Comparison of ENCODE assay signal across 7 cellular contexts in genomic region chr2:127423476-127423840, GRCh38. TPM values are rescaled to one million over a fixed set of nuclear protein-coding genes. Genes with fewer than 3 reads are reported as not detected.
A peak's percentile ranks its signal among the peaks of the same experiment; 100 is the strongest.
DNase-seq lines count a peak whose midpoint lies in the region; ATAC-seq lines count a peak whose summit lies in the region.

No MANE protein-coding gene starts in this region.

- H3K27me3 ChIP-seq in trophoblast cell (ENCODE audit: insufficient read depth, low read length), result peaks cover 22% of the 10 kb centered on the region

- H4K12ac ChIP-seq in trophoblast cell (ENCODE audit: low read depth, low read length), result no peak overlapping the region

- H4K91ac ChIP-seq in trophoblast cell (ENCODE audit: low read depth, low read length), result no peak overlapping the region

- H3K27ac Mint-ChIP-seq in effector memory CD8-positive, alpha-beta T cell, result no peak overlapping the region

- H3K14ac ChIP-seq in trophoblast cell (ENCODE audit: low read length), result no peak overlapping the region

- H2AFZ ChIP-seq in trophoblast cell (ENCODE audit: insufficient read depth, low read length, poor library complexity), result no peak overlapping the region

- peaks cover 44 to 66% of the 10 kb centered on the region in 2 donors for H3K27me3 Mint-ChIP-seq in effector memory CD8-positive, alpha-beta T cell

- ATAC-seq in GM21381 (IDR thresholded peaks at IDR 0.05; ENCODE audit: unreplicated experiment) (peak; percentile 33), HG03108 (IDR thresholded peaks at IDR 0.05; ENCODE audit: unreplicated experiment) (no peak)
- ATAC-seq in effector memory CD8-positive, alpha-beta T cell (replicated peaks), result peak; percentile 38

- H3K79me1 ChIP-seq in trophoblast cell (ENCODE audit: low read length), result no peaks in the 10 kb centered on the region

- no peak overlapping the region for H3K4ac ChIP-seq in trophoblast cell (ENCODE audit: low read depth, low read length)

- H3K4me3 ChIP-seq in trophoblast cell (ENCODE audit: low read depth, low read length), result peak overlapping the region; percentile 21

- no CpG with 5 or more reads among the region's 30 CpGs for WGBS in trophoblast cell (ENCODE audit: extremely low coverage, insufficient coverage, insufficient read length)

- H3K4me2 ChIP-seq in trophoblast cell (ENCODE audit: low read length), result peak overlapping the region; percentile 62

- H3K36me3 Mint-ChIP-seq in effector memory CD8-positive, alpha-beta T cell (ENCODE audit: insufficient read depth), result peaks cover 2% of the 10 kb centered on the region

- H2BK5ac ChIP-seq in trophoblast cell (ENCODE audit: low read depth, low read length, poor library complexity), result no peak overlapping the region

- no peaks in the 10 kb centered on the region for H3K9me3 Mint-ChIP-seq in effector memory CD8-positive, alpha-beta T cell

- no peak overlapping the region for H2BK120ac ChIP-seq in trophoblast cell (ENCODE audit: insufficient read depth, low read length, poor library complexity)

- no peaks in the 10 kb centered on the region for H3K36me3 ChIP-seq in trophoblast cell (ENCODE audit: control insufficient read depth in 1 of 2, insufficient read depth in 2 of 2, low read length in 2 of 2)

- H2BK12ac ChIP-seq in trophoblast cell (ENCODE audit: low read length), result no peak overlapping the region

- peaks cover 4 to 7% of the 10 kb centered on the region in 2 experiments for H3K4me1 ChIP-seq in trophoblast cell (ENCODE audit: control insufficient read depth in 1 of 2, insufficient read depth in 2 of 2, low read length in 2 of 2)

- H3K18ac ChIP-seq in trophoblast cell (ENCODE audit: low read length), result no peak overlapping the region

- H3K9ac ChIP-seq in trophoblast cell (ENCODE audit: low read length), result no peak overlapping the region

- H3K79me2 ChIP-seq in trophoblast cell (ENCODE audit: control insufficient read depth, insufficient read depth, low read length, poor library complexity), result no peaks in the 10 kb centered on the region

- H2AK5ac ChIP-seq in trophoblast cell (ENCODE audit: low read length), result no peak overlapping the region

- DNase-seq in NCI-H2196 treated with DMSO at 0.1 percent for 48 hours (lab: John Stamatoyannopoulos, UW; ENCODE audit: unreplicated experiment) (peak; percentile 9), trophoblast cell (no peak), anterior cingulate cortex (lab: John Stamatoyannopoulos, UW) (no peak)
- DNase-seq in effector memory CD8-positive, alpha-beta T cell, result no peak
- no peak for DNase-seq in stimulated activated CD4-positive, alpha-beta T cell treated with anti-CD3 and anti-CD28 coated beads, Interleukin-4, amount 100 ng/mL, for 1 hour

- H4K8ac ChIP-seq in trophoblast cell (ENCODE audit: low read depth, low read length), result no peak overlapping the region

- H3K27ac ChIP-seq in trophoblast cell (ENCODE audit: low read depth, low read length), result no peak overlapping the region

- no peak overlapping the region for H3K23ac ChIP-seq in trophoblast cell (ENCODE audit: low read length)

- peaks cover 6 to 8% of the 10 kb centered on the region in 2 donors for H3K4me1 Mint-ChIP-seq in effector memory CD8-positive, alpha-beta T cell (ENCODE audit: low read depth in 2 of 2)

- peaks cover 5% of the 10 kb centered on the region for H3K9me3 ChIP-seq in trophoblast cell (ENCODE audit: insufficient read depth, low read depth, low read length)

- peak overlapping the region; percentile 2 to 59 for H3K4me3 Mint-ChIP-seq in effector memory CD8-positive, alpha-beta T cell

RNA-seq across cellular contexts. Expression of gene PROC, which starts 5.2 kb away (rescaled TPM):
- 0.26 and 0.46 TPM in 2 replicates for polyA plus RNA-seq in trophoblast cell (2013)

RNA-seq across cellular contexts. Expression of gene MAP3K2, which starts 35.7 kb away (rescaled TPM):
- 14.3 and 15.3 TPM in 2 replicates for polyA plus RNA-seq in trophoblast cell (2013)
